8 cellular contexts compared by ENCODE assay signal in genomic region chr17:44774271-44775135, GRCh38. TPM values are rescaled to one million over a fixed set of nuclear protein-coding genes. Genes with fewer than 3 reads are reported as not detected.
A peak's percentile ranks its signal among the peaks of the same experiment; 100 is the strongest.
DNase-seq lines count a peak whose midpoint lies in the region; ATAC-seq and TF ChIP-seq lines count a peak whose summit lies in the region.

No MANE protein-coding gene starts in this region.

- no peak overlapping the region for H3K27ac Mint-ChIP-seq in stimulated activated naive CD8-positive, alpha-beta T cell treated with anti-CD3 and anti-CD28 coated beads, Interleukin-15, Interleukin-2, amounts not matched to agents 100 ng/mL and 50 ng/mL, for 24 hours

- H3K36me3 ChIP-seq in ACC112 (ENCODE audit: insufficient read depth, low read length), result no peaks in the 10 kb centered on the region
- H3K36me3 ChIP-seq in MG63, result no peaks in the 10 kb centered on the region
- H3K36me3 ChIP-seq in neural cell (ENCODE audit: insufficient read depth, low read length), result no peaks in the 10 kb centered on the region

- no peaks in the 10 kb centered on the region for H3K27me3 Mint-ChIP-seq in stimulated activated naive CD8-positive, alpha-beta T cell treated with anti-CD3 and anti-CD28 coated beads, Interleukin-15, Interleukin-2, amounts not matched to agents 100 ng/mL and 50 ng/mL, for 24 hours

- no peaks in the 10 kb centered on the region for H3K9me2 ChIP-seq in neural cell (ENCODE audit: insufficient read depth, low read length)

- H2AFZ ChIP-seq in ACC112 (ENCODE audit: low read length, unreplicated experiment), result peak overlapping the region; percentile 64
- H2AFZ ChIP-seq in neural cell (ENCODE audit: low read depth, low read length), result peak overlapping the region; percentile 54

- peak overlapping the region; percentile 77 for H3K4me3 ChIP-seq in ACC112 (ENCODE audit: low read depth, low read length)
- peak overlapping the region; percentile 50 for H3K4me3 ChIP-seq in MG63
- H3K4me3 ChIP-seq in foreskin fibroblast (ENCODE audit: low read depth in 1 of 2, low read length in 2 of 2), result peak overlapping the region; percentile 64 to 66
- peak overlapping the region; percentile 92 for H3K4me3 ChIP-seq in neural cell (ENCODE audit: low read length)

- DNase-seq in MG63 (peak; percentile 79), SHP77 (lab: John Stamatoyannopoulos, UW) (peak; percentile 81 to 83), foreskin fibroblast (peak; percentile 61 to 90)
- peak; percentile 80 for DNase-seq in activated T-helper 9 cell treated with anti-CD3 and anti-CD28 coated beads, Interleukin-2, amount 50 U/mL, for 16 hours (ENCODE audit: low read depth)

- H3K9me3 ChIP-seq in MG63 (no peaks in the 10 kb centered on the region), neural cell (ENCODE audit: low read length) (no peaks in the 10 kb centered on the region)

- H3K79me2 ChIP-seq in ACC112 (ENCODE audit: control insufficient read depth, insufficient read depth, low read length, unreplicated experiment) (no peaks in the 10 kb centered on the region), neural cell (replicated peaks; ENCODE audit: insufficient read depth, low read length) (no peaks in the 10 kb centered on the region)

- peak overlapping the region; percentile 81 for H3K4me3 Mint-ChIP-seq in stimulated activated naive CD8-positive, alpha-beta T cell treated with anti-CD3 and anti-CD28 coated beads, Interleukin-15, Interleukin-2, amounts not matched to agents 100 ng/mL and 50 ng/mL, for 24 hours

- no peaks in the 10 kb centered on the region for H3K9me3 Mint-ChIP-seq in stimulated activated naive CD8-positive, alpha-beta T cell treated with anti-CD3 and anti-CD28 coated beads, Interleukin-15, Interleukin-2, amounts not matched to agents 100 ng/mL and 50 ng/mL, for 24 hours

- H3K27ac ChIP-seq in ACC112 (ENCODE audit: low read depth, low read length) (no peak overlapping the region), neural cell (ENCODE audit: low read length) (peak overlapping the region; percentile 28)

- TF ChIP-seq RAD21 in neural cell (conservative IDR thresholded peaks at IDR 0.05), result peak; percentile 99

- H3F3A ChIP-seq in neural cell (ENCODE audit: insufficient read depth, low read length, poor library complexity, severe bottlenecking), result no peaks in the 10 kb centered on the region

- peak overlapping the region; percentile 89 for H3K4me2 ChIP-seq in neural cell (ENCODE audit: low read length)

- TF ChIP-seq EP300 in neural cell (conservative IDR thresholded peaks at IDR 0.05; ENCODE audit: poor library complexity, severe bottlenecking), result no peak

- H3K4me1 Mint-ChIP-seq in stimulated activated naive CD8-positive, alpha-beta T cell treated with anti-CD3 and anti-CD28 coated beads, Interleukin-15, Interleukin-2, amounts not matched to agents 100 ng/mL and 50 ng/mL, for 24 hours (ENCODE audit: low read depth), result peaks cover 8% of the 10 kb centered on the region

- TF ChIP-seq CTCF in foreskin fibroblast (IDR thresholded peaks at IDR 0.05; ENCODE audit: low read depth, low read length) (peak; percentile 97), neural cell (IDR thresholded peaks at IDR 0.05; ENCODE audit: poor library complexity, severe bottlenecking) (peak; percentile 99)

- H3K27me3 ChIP-seq in ACC112 (ENCODE audit: insufficient read depth, low read length) (peaks cover 8% of the 10 kb centered on the region; the same call in 1 of the 2 replicates), MG63 (peaks cover 9% of the 10 kb centered on the region), neural cell (ENCODE audit: insufficient read depth, low read depth, low read length) (peaks cover 6% of the 10 kb centered on the region)

- H4K20me1 ChIP-seq in neural cell (ENCODE audit: insufficient read depth), result no peaks in the 10 kb centered on the region

- H3K36me3 Mint-ChIP-seq in stimulated activated naive CD8-positive, alpha-beta T cell treated with anti-CD3 and anti-CD28 coated beads, Interleukin-15, Interleukin-2, amounts not matched to agents 100 ng/mL and 50 ng/mL, for 24 hours (ENCODE audit: low read depth), result no peaks in the 10 kb centered on the region

- ATAC-seq in GM18907 (IDR thresholded peaks at IDR 0.05; ENCODE audit: unreplicated experiment), result peak; percentile 34

- H3K4me1 ChIP-seq in ACC112 (ENCODE audit: control insufficient read depth, insufficient read depth, low read length, unreplicated experiment), result no peaks in the 10 kb centered on the region

- peak overlapping the region; percentile 54 for H3K9ac ChIP-seq in neural cell (ENCODE audit: low read length)

TF ChIP-seq in neural cell, 6 proteins besides CTCF, POLR2A, EP300 and RAD21:
- no peak for TF ChIP-seq REST (IDR thresholded peaks at IDR 0.05; ENCODE audit: borderline replicate concordance)
- peak; percentile 90 for TF ChIP-seq SMC3 (conservative IDR thresholded peaks at IDR 0.05; ENCODE audit: poor library complexity)

RNA-seq across cellular contexts. Expression of gene ADAM11, which starts 15.7 kb away (rescaled TPM):
- 0.72 TPM in 1 of 2 replicates, not detected in the other for total RNA-seq in MG63 (2014; rRNA removed; shearing (Covaris generic); ENCODE audit: low replicate concordance)
- polyA plus RNA-seq in neural cell, result 19.3 and 25.8 TPM in 2 replicates
- polyA minus RNA-seq in neural cell, result 6.1 and 7.6 TPM in 2 replicates

RNA-seq across cellular contexts. Expression of gene GJC1, which starts 55.6 kb away (rescaled TPM):
- 15.4 and 60.0 TPM in 2 replicates for total RNA-seq in MG63 (2014; rRNA removed; shearing (Covaris generic); ENCODE audit: low replicate concordance)
- polyA plus RNA-seq in neural cell, result 8.0 and 9.0 TPM in 2 replicates
- 26.1 and 33.2 TPM in 2 replicates for polyA minus RNA-seq in neural cell
